In genomic region chr9:93585695-93586094, GRCh38 we compare ENCODE assay signal across 24 cellular contexts.
"Had no signal": no experiment of that assay in that cellular context is flagged by ENCODE, and none has a peak within 500 bp of the region (broad histone marks: within the 10 kb centered on the region; RNA-seq: fewer than 3 reads in every experiment).

No MANE protein-coding gene starts in this region.

- DNase-seq: activated CD4-positive, alpha-beta T cell treated with anti-CD3 and anti-CD28 coated beads, Interleukin-2, amount 10 ng/mL, durations not matched to agents 7 days and 5 days; activated CD4-positive, CD25-positive, alpha-beta regulatory T cell; activated CD8-positive, alpha-beta T cell treated with anti-CD3 and anti-CD28 coated beads for 36 hours; activated gamma-delta T cell; activated naive CD4-positive, alpha-beta T cell treated with anti-CD3 and anti-CD28 coated beads for 36 hours; activated T-cell treated with anti-CD3 and anti-CD28 coated beads, Interleukin-2, amount 50 U/mL, for 24 hours; amygdala; NCI-H1048; NCI-H146; NCI-H187 treated with DMSO at 0.1 percent for 48 hours; NCI-H2081 treated with DMSO at 0.1 percent for 48 hours; NCI-H446; NCI-H524; Right ventricle myocardium superior; SJCRH30; SK-N-SH; T-helper 1 cell had no signal

- H3K27me3 Mint-ChIP-seq: activated CD4-positive, alpha-beta T cell treated with anti-CD3 and anti-CD28 coated beads, Interleukin-2, amount 10 ng/mL, durations not matched to agents 7 days and 5 days; activated CD8-positive, alpha-beta T cell treated with anti-CD3 and anti-CD28 coated beads for 36 hours; activated naive CD8-positive, alpha-beta T cell; activated T-cell treated with anti-CD3 and anti-CD28 coated beads, Interleukin-2, amount 50 U/mL, for 24 hours; brain had no signal

- H3K4me3 ChIP-seq: Peyer's patch, SJCRH30 had no signal

- H3K4me3 Mint-ChIP-seq: activated CD4-positive, alpha-beta T cell treated with anti-CD3 and anti-CD28 coated beads, Interleukin-2, amount 10 ng/mL, durations not matched to agents 7 days and 5 days; activated CD8-positive, alpha-beta T cell treated with anti-CD3 and anti-CD28 coated beads for 36 hours; activated naive CD4-positive, alpha-beta T cell treated with anti-CD3 and anti-CD28 coated beads for 36 hours; activated naive CD8-positive, alpha-beta T cell; activated T-cell treated with anti-CD3 and anti-CD28 coated beads, Interleukin-2, amount 50 U/mL, for 24 hours; activated T-helper 1 cell treated with anti-CD3 and anti-CD28 coated beads, Interleukin-12 subunit alpha, Interleukin-12 subunit beta, Interleukin-2, Interleukin-4 antibody, amounts not matched to agents 30 ng/mL and 10 ng/mL and 1 ng/mL, durations not matched to agents 14 hours and 24 hours and 36 hours; brain had no signal

- H3K4me2 ChIP-seq: SK-N-SH had no signal

- H3K4me1 ChIP-seq: SJCRH30 had no signal

- H3K9ac ChIP-seq: SK-N-SH had no signal

- FAIRE-seq: astrocyte had no signal

- H3K27ac Mint-ChIP-seq: activated CD4-positive, alpha-beta T cell treated with anti-CD3 and anti-CD28 coated beads, Interleukin-2, amount 10 ng/mL, durations not matched to agents 7 days and 5 days; activated CD8-positive, alpha-beta T cell treated with anti-CD3 and anti-CD28 coated beads for 36 hours; activated naive CD4-positive, alpha-beta T cell treated with anti-CD3 and anti-CD28 coated beads for 36 hours; activated naive CD8-positive, alpha-beta T cell; activated T-cell treated with anti-CD3 and anti-CD28 coated beads, Interleukin-2, amount 50 U/mL, for 24 hours; activated T-helper 1 cell treated with anti-CD3 and anti-CD28 coated beads, Interleukin-12 subunit alpha, Interleukin-12 subunit beta, Interleukin-2, Interleukin-4 antibody, amounts not matched to agents 30 ng/mL and 10 ng/mL and 1 ng/mL, durations not matched to agents 14 hours and 24 hours and 36 hours had no signal

- H3K36me3 ChIP-seq: Peyer's patch, SJCRH30 had no signal

- H3K9me3 ChIP-seq: Peyer's patch had no signal

- H3K27ac ChIP-seq: Peyer's patch, RWPE1, SJCRH30, VCaP had no signal

- ATAC-seq: activated CD8-positive, alpha-beta T cell treated with anti-CD3 and anti-CD28 coated beads for 36 hours had no signal

- H3K27me3 ChIP-seq: Peyer's patch, SJCRH30 had no signal

- H3K9me2 ChIP-seq: SK-N-SH had no signal
